23 cellular contexts compared by ENCODE assay signal in the genomic region with DNA sequence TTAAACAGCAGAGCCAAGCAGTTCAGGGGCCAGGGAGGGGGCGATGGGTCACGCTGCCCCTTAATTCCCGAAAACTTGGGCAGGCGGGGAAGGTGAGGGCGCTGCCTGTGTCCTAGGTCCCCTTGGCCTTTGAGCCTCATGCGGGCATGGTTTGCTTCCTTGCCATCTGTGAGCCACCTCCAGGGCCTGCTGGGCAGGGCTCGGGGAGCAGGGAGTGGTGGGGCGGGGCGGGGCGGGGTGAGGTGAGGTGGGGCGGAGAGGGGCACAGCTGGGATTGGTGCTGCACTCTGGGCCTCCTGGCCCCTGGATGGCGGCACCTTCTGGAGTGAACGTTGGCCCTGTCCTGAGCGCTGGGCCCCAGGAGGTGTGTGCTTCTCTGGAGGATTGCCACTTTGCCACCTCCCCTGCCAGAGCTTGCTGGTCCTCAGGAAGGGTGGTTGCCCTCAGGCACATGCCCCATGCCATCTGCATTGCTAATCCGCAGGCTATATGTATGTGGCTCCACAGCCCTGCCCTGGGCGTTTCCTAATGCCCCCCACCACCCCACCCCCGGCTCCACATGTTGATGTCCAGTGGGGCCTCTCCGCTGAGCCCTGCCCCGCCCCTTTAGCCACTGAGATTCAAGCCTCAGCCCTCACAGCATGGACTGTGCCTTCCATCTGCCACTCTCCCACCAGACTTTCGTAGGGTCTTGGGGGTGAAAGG.
"Had no signal": no experiment of that assay in that cellular context is flagged by ENCODE, and none has a peak within 500 bp of the region (broad histone marks: within the 10 kb centered on the region; RNA-seq: fewer than 3 reads in every experiment).

No MANE protein-coding gene starts in this region.

- ATAC-seq: activated CD4-positive, CD25-positive, alpha-beta regulatory T cell treated with anti-CD3 and anti-CD28 coated beads, Interleukin-2, amount 50 U/mL, for 24 hours; activated naive CD8-positive, alpha-beta T cell treated with anti-CD3 and anti-CD28 coated beads, Interleukin-2, amount 50 U/mL, for 24 hours; activated T-cell treated with anti-CD3 and anti-CD28 coated beads, Interleukin-2, amount 50 U/mL, for 72 hours; body of pancreas; effector memory CD8-positive, alpha-beta T cell; gastrocnemius medialis had no signal

- H3K27me3 Mint-ChIP-seq: activated CD4-positive, alpha-beta memory T cell treated with anti-CD3 and anti-CD28 coated beads, Interleukin-2, amount 10 ng/mL, durations not matched to agents 7 days and 5 days; activated CD4-positive, alpha-beta T cell treated with anti-CD3 and anti-CD28 coated beads, Interleukin-2, amount 10 ng/mL, durations not matched to agents 24 days and 14 days; activated naive CD8-positive, alpha-beta T cell treated with anti-CD3 and anti-CD28 coated beads, Interleukin-2, amount 50 U/mL, for 24 hours; effector memory CD8-positive, alpha-beta T cell; memory B cell; progenitor cell of endocrine pancreas; stimulated activated naive CD8-positive, alpha-beta T cell treated with anti-CD3 and anti-CD28 coated beads, Interleukin-15, Interleukin-2, amounts not matched to agents 100 ng/mL and 50 ng/mL, for 24 hours had no signal

- DNase-seq: activated CD4-positive, alpha-beta memory T cell treated with anti-CD3 and anti-CD28 coated beads, Interleukin-2, amount 10 ng/mL, durations not matched to agents 7 days and 5 days; activated CD4-positive, alpha-beta T cell treated with anti-CD3 and anti-CD28 coated beads, Interleukin-2, amount 10 ng/mL, durations not matched to agents 24 days and 14 days; activated gamma-delta T cell; activated naive CD4-positive, alpha-beta T cell treated with anti-CD3 and anti-CD28 coated beads, Interleukin-2, amount 50 U/mL, for 16 hours; activated naive CD8-positive, alpha-beta T cell treated with anti-CD3 and anti-CD28 coated beads, Interleukin-2, amount 50 U/mL, for 24 hours; activated T-cell treated with anti-CD3 and anti-CD28 coated beads, Interleukin-2, amount 50 U/mL, for 72 hours; anterior cingulate cortex; body of pancreas; effector memory CD8-positive, alpha-beta T cell; gastrocnemius medialis; hypothalamus; retina; stimulated activated CD4-positive, alpha-beta T cell treated with anti-CD3 and anti-CD28 coated beads, Interleukin-12 subunit alpha, Interleukin-12 subunit beta, amount 100 ng/mL, for 4 hours; stimulated activated CD4-positive, alpha-beta T cell treated with anti-CD3 and anti-CD28 coated beads, Interleukin-4, amount 100 ng/mL, for 4 hours; substantia nigra; SW 1271; T-helper 2 cell; thyroid gland had no signal

- H3K27ac Mint-ChIP-seq: activated CD4-positive, alpha-beta memory T cell treated with anti-CD3 and anti-CD28 coated beads, Interleukin-2, amount 10 ng/mL, durations not matched to agents 7 days and 5 days; activated CD4-positive, alpha-beta T cell treated with anti-CD3 and anti-CD28 coated beads, Interleukin-2, amount 10 ng/mL, durations not matched to agents 24 days and 14 days; activated naive CD8-positive, alpha-beta T cell treated with anti-CD3 and anti-CD28 coated beads, Interleukin-2, amount 50 U/mL, for 24 hours; activated T-cell treated with anti-CD3 and anti-CD28 coated beads, Interleukin-2, amount 50 U/mL, for 72 hours; progenitor cell of endocrine pancreas; stimulated activated naive CD8-positive, alpha-beta T cell treated with anti-CD3 and anti-CD28 coated beads, Interleukin-15, Interleukin-2, amounts not matched to agents 100 ng/mL and 50 ng/mL, for 24 hours had no signal

- H3K4me3 Mint-ChIP-seq: activated CD4-positive, alpha-beta memory T cell treated with anti-CD3 and anti-CD28 coated beads, Interleukin-2, amount 10 ng/mL, durations not matched to agents 7 days and 5 days; activated CD4-positive, alpha-beta T cell treated with anti-CD3 and anti-CD28 coated beads, Interleukin-2, amount 10 ng/mL, durations not matched to agents 24 days and 14 days; activated naive CD8-positive, alpha-beta T cell treated with anti-CD3 and anti-CD28 coated beads, Interleukin-2, amount 50 U/mL, for 24 hours; activated T-cell treated with anti-CD3 and anti-CD28 coated beads, Interleukin-2, amount 50 U/mL, for 72 hours; effector memory CD8-positive, alpha-beta T cell; memory B cell; neural crest cell; stimulated activated naive CD8-positive, alpha-beta T cell treated with anti-CD3 and anti-CD28 coated beads, Interleukin-15, Interleukin-2, amounts not matched to agents 100 ng/mL and 50 ng/mL, for 24 hours had no signal

- H3K9me3 Mint-ChIP-seq: activated CD4-positive, alpha-beta memory T cell treated with anti-CD3 and anti-CD28 coated beads, Interleukin-2, amount 10 ng/mL, durations not matched to agents 7 days and 5 days; activated CD4-positive, alpha-beta T cell treated with anti-CD3 and anti-CD28 coated beads, Interleukin-2, amount 10 ng/mL, durations not matched to agents 24 days and 14 days; activated naive CD8-positive, alpha-beta T cell treated with anti-CD3 and anti-CD28 coated beads, Interleukin-2, amount 50 U/mL, for 24 hours; activated T-cell treated with anti-CD3 and anti-CD28 coated beads, Interleukin-2, amount 50 U/mL, for 72 hours; effector memory CD8-positive, alpha-beta T cell; memory B cell; neural crest cell; stimulated activated naive CD8-positive, alpha-beta T cell treated with anti-CD3 and anti-CD28 coated beads, Interleukin-15, Interleukin-2, amounts not matched to agents 100 ng/mL and 50 ng/mL, for 24 hours had no signal

- H3K4me1 Mint-ChIP-seq: activated CD4-positive, alpha-beta memory T cell treated with anti-CD3 and anti-CD28 coated beads, Interleukin-2, amount 10 ng/mL, durations not matched to agents 7 days and 5 days; activated CD4-positive, alpha-beta T cell treated with anti-CD3 and anti-CD28 coated beads, Interleukin-2, amount 10 ng/mL, durations not matched to agents 24 days and 14 days; activated naive CD8-positive, alpha-beta T cell treated with anti-CD3 and anti-CD28 coated beads, Interleukin-2, amount 50 U/mL, for 24 hours had no signal
